ENCODE assay signal across 9 cellular contexts in the genomic region with DNA sequence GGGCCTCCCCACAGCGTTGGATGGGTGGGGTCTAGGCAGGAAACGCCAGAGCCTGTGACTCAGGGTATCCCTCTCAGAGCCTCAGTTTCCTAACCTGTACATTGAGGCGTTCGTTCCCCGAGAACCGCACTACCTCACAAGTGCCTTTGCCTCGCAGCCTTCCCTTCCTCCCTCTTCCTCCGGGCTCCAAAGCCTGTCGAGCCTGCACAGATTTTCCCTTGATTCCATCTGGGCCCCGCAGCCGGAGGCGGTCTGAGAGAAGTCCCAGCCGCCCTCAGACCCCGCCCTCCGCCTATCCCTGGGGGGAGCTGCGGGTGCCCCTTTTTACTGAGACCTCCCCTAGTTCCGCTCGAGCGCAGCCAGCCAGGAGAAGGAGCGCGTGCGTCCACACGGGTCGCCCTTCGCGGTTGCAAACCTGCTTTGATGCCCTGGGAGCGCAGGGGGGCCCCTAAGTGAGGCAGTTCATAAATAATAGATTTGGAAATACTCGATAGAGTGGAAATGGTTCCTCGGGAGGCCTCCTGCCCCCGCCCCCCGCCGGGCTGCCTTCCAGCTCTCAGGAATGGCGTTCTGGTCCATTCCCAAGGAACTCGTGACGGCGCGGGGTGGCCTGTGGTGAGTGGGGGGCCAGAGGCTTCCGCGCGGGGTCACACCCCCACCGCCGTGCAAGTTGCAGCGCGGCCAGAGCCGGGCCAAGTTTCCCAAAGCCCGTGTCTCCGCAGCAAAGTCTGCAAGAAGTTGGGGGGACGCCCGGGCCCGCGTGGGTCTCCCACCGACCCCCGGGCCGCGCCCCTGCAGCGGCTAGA. TPM values are rescaled to one million over a fixed set of nuclear protein-coding genes. Genes with fewer than 3 reads are reported as not detected.
DNase-seq lines count a peak whose midpoint lies in the region; ATAC-seq, FAIRE-seq and TF ChIP-seq lines count a peak whose summit lies in the region.
"Had no signal": no experiment of that assay in that cellular context is flagged by ENCODE, and none has a peak within 500 bp of the region (broad histone marks: within the 10 kb centered on the region; RNA-seq: fewer than 3 reads in every experiment).

No MANE protein-coding gene starts in this region.

- no peak overlapping the region for H3K9ac ChIP-seq in kidney (ENCODE audit: low read length in 2 of 2)
- peak overlapping the region; percentile 21 to 33 for H3K9ac ChIP-seq in stomach smooth muscle (ENCODE audit: low read length in 2 of 2)

- in situ Hi-C loops in astrocyte of the spinal cord (cut with HindIII; ENCODE audit: low sequenced_read_pairs), result no loop called here

- DNase-seq in NCI-H748 (lab: John Stamatoyannopoulos, UW; ENCODE audit: unreplicated experiment), result peak; percentile 17
- no peak for DNase-seq in NCI-H748 treated with DMSO at 0.1 percent for 48 hours (lab: John Stamatoyannopoulos, UW)
- DNase-seq in MV-4-11 (lab: John Stamatoyannopoulos, UW), result peak; percentile 29
- DNase-seq in astrocyte of the spinal cord (ENCODE audit: low read depth, low spot score), result no peak
- peak; percentile 86 for DNase-seq in kidney
- DNase-seq in occipital lobe (lab: John Stamatoyannopoulos, UW), result no peak

- H3K36me3 ChIP-seq in kidney (ENCODE audit: control insufficient read depth in 1 of 2, insufficient read depth in 2 of 2, low read length in 2 of 2) (no peaks in the 10 kb centered on the region), stomach smooth muscle (ENCODE audit: control insufficient read depth in 2 of 2, insufficient read depth in 2 of 2, low read length in 2 of 2) (no peaks in the 10 kb centered on the region)

- H3K4me3 ChIP-seq in astrocyte of the spinal cord (ENCODE audit: low read depth, low read length) (peak overlapping the region; percentile 42), kidney (ENCODE audit: low read length in 2 of 2) (peak overlapping the region; percentile 11 to 47), stomach smooth muscle (ENCODE audit: low read length in 2 of 2) (peak overlapping the region; percentile 63 to 69)
- H3K4me3 ChIP-seq: body of pancreas had no signal

- H3K4me1 ChIP-seq in kidney (ENCODE audit: control insufficient read depth in 1 of 2, insufficient read depth in 1 of 2, low read depth in 1 of 2, low read length in 2 of 2), result peaks cover 0 to 7% of the 10 kb centered on the region in 2 donors
- H3K4me1 ChIP-seq in stomach smooth muscle (ENCODE audit: control insufficient read depth, insufficient read depth, low read length), result peaks cover 40% of the 10 kb centered on the region

- intact Hi-C loops in kidney (cut with DNase I), result no loop called here

- ATAC-seq in GM19397 (IDR thresholded peaks at IDR 0.05; ENCODE audit: unreplicated experiment), result no peak

- no peak for TF ChIP-seq CTCF in astrocyte of the spinal cord (IDR thresholded peaks at IDR 0.05; ENCODE audit: low read depth, low read length)
- TF ChIP-seq CTCF in kidney (IDR thresholded peaks at IDR 0.05; ENCODE audit: borderline replicate concordance, extremely low read depth, insufficient read depth), result no peak

- H3K9me3 ChIP-seq in kidney (ENCODE audit: control insufficient read depth in 1 of 2, low read length in 2 of 2), result no peaks in the 10 kb centered on the region
- no peaks in the 10 kb centered on the region for H3K9me3 ChIP-seq in stomach smooth muscle (ENCODE audit: control insufficient read depth in 2 of 2, low read length in 2 of 2)
- H3K9me3 ChIP-seq: body of pancreas had no signal

- FAIRE-seq in kidney (lab: Jason Lieb, UNC), result no peak

- H3K27ac ChIP-seq in kidney (ENCODE audit: low read depth in 2 of 2, low read length in 2 of 2), result no peak overlapping the region
- no peak overlapping the region for H3K27ac ChIP-seq in stomach smooth muscle (ENCODE audit: low read length)
- H3K27ac ChIP-seq: body of pancreas had no signal

- H3K27me3 ChIP-seq in stomach smooth muscle (ENCODE audit: control insufficient read depth in 1 of 2, insufficient read depth in 2 of 2, low read length in 2 of 2), result peaks cover 0 to 7% of the 10 kb centered on the region in 2 donors
- H3K27me3 ChIP-seq: body of pancreas had no signal

RNA-seq across cellular contexts. Expression of gene C16orf74, which starts 0.7 kb away (rescaled TPM):
- total RNA-seq in kidney, result 3.5 TPM
- polyA plus RNA-seq in kidney (ENCODE audit: insufficient read depth, low read depth, low replicate concordance), result 4.6 TPM
- total RNA-seq in occipital lobe, result 1.6 TPM

RNA-seq across cellular contexts. Expression of gene EMC8, which starts 49.1 kb away (rescaled TPM):
- 20.9 TPM for total RNA-seq in kidney
- polyA plus RNA-seq in kidney (ENCODE audit: insufficient read depth, low read depth, low replicate concordance), result 24.7 TPM
- 15.0 TPM for total RNA-seq in occipital lobe

RNA-seq across cellular contexts. Expression of gene COX4I1, which starts 49.3 kb away (rescaled TPM):
- total RNA-seq in kidney, result 439 TPM
- polyA plus RNA-seq in kidney (ENCODE audit: insufficient read depth, low read depth, low replicate concordance), result 1,996 TPM
- total RNA-seq in occipital lobe, result 201 TPM

Comparison
In these comparisons a context has a peak if more than half of its experiments do, and no peak if none do; other contexts are left out.
1. DNase-seq: peak in NCI-H748 (single experiment), MV-4-11 (single experiment) and kidney (single experiment); none in NCI-H748 treated with DMSO at 0.1 percent for 48 hours (single experiment), astrocyte of the spinal cord (single experiment) and occipital lobe (single experiment).
2. H3K9ac ChIP-seq: peak in stomach smooth muscle (2 of 2); none in kidney (0 of 2).
3. Peak in every context shown above with its lines, with median percentiles within 50 percentile points of each other: H3K4me3 ChIP-seq.